Comparison of ENCODE assay signal across 8 cellular contexts in genomic region chr4:136489101-136489500, GRCh38.
"Had no signal": no experiment of that assay in that cellular context is flagged by ENCODE, and none has a peak within 500 bp of the region (broad histone marks: within the 10 kb centered on the region; RNA-seq: fewer than 3 reads in every experiment).

No MANE protein-coding gene starts in this region.

- ATAC-seq: GM12878 had no signal

- FAIRE-seq: G401.6, GM12878, GM12891, GM12892, GM18507, GM19239 had no signal

- DNase-seq: GDM1, GF-D8 had no signal

- H3K4me3 ChIP-seq: GM12878 had no signal
